Comparison of ENCODE assay signal across 25 cellular contexts in the genomic region with DNA sequence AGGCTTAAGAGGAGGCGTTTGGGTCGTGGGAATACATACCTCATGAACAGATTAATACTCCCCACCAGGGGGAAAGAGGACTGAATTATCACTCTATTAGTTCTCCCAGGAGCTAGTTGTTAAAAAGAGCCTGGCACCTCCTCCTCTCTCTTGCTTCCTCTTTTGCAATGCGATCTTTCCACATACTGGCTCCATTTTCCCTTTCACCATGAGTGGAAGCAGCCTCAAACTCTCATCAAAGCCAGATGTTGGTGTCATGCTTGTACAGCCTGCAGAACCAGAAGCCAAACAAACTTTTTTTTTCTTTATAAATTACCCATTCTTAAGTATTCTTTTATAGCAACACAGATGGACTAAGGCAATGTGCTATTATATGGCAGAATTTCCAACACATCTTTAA.
DNase-seq lines count a peak whose midpoint lies in the region; ATAC-seq, FAIRE-seq and TF ChIP-seq lines count a peak whose summit lies in the region.
"Had no signal": no experiment of that assay in that cellular context is flagged by ENCODE, and none has a peak within 500 bp of the region (broad histone marks: within the 10 kb centered on the region; RNA-seq: fewer than 3 reads in every experiment).

No MANE protein-coding gene starts in this region.

- no peak for TF ChIP-seq POLR2A in H1 (IDR thresholded peaks at IDR 0.05; ENCODE audit: control extremely low read depth in 1 of 2, low read depth in 2 of 2, low read length in 2 of 2)
- TF ChIP-seq POLR2A in Peyer's patch (IDR thresholded peaks at IDR 0.05): no peak

- no peak overlapping the region for H2AK5ac ChIP-seq in H1 (ENCODE audit: low read depth, low read length)

- POLR2A ChIA-PET in H1 (lab: Charles Lee; ENCODE audit: partially characterized antibody): no interaction called here

- no peak overlapping the region for H3K14ac ChIP-seq in H1 (ENCODE audit: insufficient read length)

- TF ChIP-seq RAD21 in H1 (IDR thresholded peaks at IDR 0.05 in 1 of 2, conservative IDR thresholded peaks at IDR 0.05 in 1 of 2; ENCODE audit: low read depth in 2 of 2, low read length in 2 of 2): no peak

- no peak for FAIRE-seq in H1 (lab: Jason Lieb, UNC)
- FAIRE-seq: astrocyte, G401.6, kidney had no signal

- no peaks in the 10 kb centered on the region for H3K36me3 ChIP-seq in GM23248 (ENCODE audit: low read depth)
- H3K36me3 ChIP-seq in H1 (ENCODE audit: control insufficient read depth in 2 of 4, insufficient read depth in 4 of 4, low read length in 3 of 4): no peaks in the 10 kb centered on the region
- H3K36me3 ChIP-seq in Peyer's patch: no peaks in the 10 kb centered on the region
- no peaks in the 10 kb centered on the region for H3K36me3 ChIP-seq in endodermal cell (ENCODE audit: control insufficient read depth, insufficient read depth, low read length)
- H3K36me3 ChIP-seq: lower lobe of right lung had no signal

- no peak for TF ChIP-seq EP300 in H1 (IDR thresholded peaks at IDR 0.05; ENCODE audit: borderline replicate concordance in 1 of 2, low read depth in 2 of 2, low read length in 2 of 2)

- H3K27me3 Mint-ChIP-seq in nephron progenitor cell (ENCODE audit: low read depth, poor library complexity) (no peaks in the 10 kb centered on the region), endodermal cell (ENCODE audit: insufficient read depth) (no peaks in the 10 kb centered on the region)
- H3K27me3 Mint-ChIP-seq: activated naive CD8-positive, alpha-beta T cell had no signal

- H2BK15ac ChIP-seq in H1 (ENCODE audit: low read length): no peak overlapping the region

- no peak overlapping the region for H4K8ac ChIP-seq in H1 (ENCODE audit: extremely low read depth, insufficient read depth, low read length)

- H4K20me1 ChIP-seq in GM23248 (ENCODE audit: insufficient read depth) (no peaks in the 10 kb centered on the region), H1 (replicated peaks in 1 of 2; ENCODE audit: control insufficient read depth in 1 of 2, insufficient read depth in 2 of 2, low read length in 2 of 2) (no peaks in the 10 kb centered on the region)

- H3K27ac ChIP-seq in GM23248: no peak overlapping the region
- no peak overlapping the region for H3K27ac ChIP-seq in H1 (ENCODE audit: low read depth, low read length)
- H3K27ac ChIP-seq in Peyer's patch: no peak overlapping the region
- H3K27ac ChIP-seq in endodermal cell (ENCODE audit: low read depth, low read length): no peak overlapping the region
- H3K27ac ChIP-seq: lower lobe of right lung, VCaP had no signal

- peak; percentile 70 for DNase-seq in GM23248
- peak; percentile 29 for DNase-seq in NOMO-1 treated with DMSO at 0.1 percent for 48 hours (lab: John Stamatoyannopoulos, UW; ENCODE audit: unreplicated experiment)
- DNase-seq in H1 (ENCODE audit: low read depth in 1 of 2, low spot score in 2 of 2): no peak
- DNase-seq in nephron progenitor cell: no peak
- no peak for DNase-seq in Peyer's patch
- DNase-seq in NCI-H1048 (lab: John Stamatoyannopoulos, UW): no peak
- DNase-seq in endodermal cell: no peak
- DNase-seq: activated CD4-positive, alpha-beta T cell treated with anti-CD3 and anti-CD28 coated beads, Interleukin-2, amount 10 ng/mL, durations not matched to agents 7 days and 5 days; central memory CD4-positive, alpha-beta T cell; kidney; lower lobe of right lung; NCI-H1436 treated with DMSO at 0.1 percent for 48 hours; NCI-H524 treated with DMSO at 0.1 percent for 48 hours; nucleus accumbens; stimulated activated CD4-positive, alpha-beta T cell treated with anti-CD3 and anti-CD28 coated beads, Interleukin-2, amount 100 ng/mL, for 48 hours; stimulated activated naive B cell treated with anti-CD40 and anti-IgM and Interleukin-4, amounts not matched to agents 10 μg/mL and 1 μg/mL and 100 μg/mL, for 72 hours; T-cell had no signal

- H3K4me2 ChIP-seq in GM23248 (ENCODE audit: unreplicated experiment) (no peak overlapping the region), H1 (ENCODE audit: insufficient read depth in 1 of 2, low read depth in 2 of 2, low read length in 2 of 2) (no peak overlapping the region)
- H3K4me2 ChIP-seq: smooth muscle cell had no signal

- no peak overlapping the region for H4K91ac ChIP-seq in H1 (replicated peaks; ENCODE audit: insufficient read length, low read length)

- H3K9ac ChIP-seq in GM23248: no peak overlapping the region
- H3K9ac ChIP-seq in H1 (replicated peaks in 1 of 4; ENCODE audit: extremely low read depth in 1 of 4, low read depth in 3 of 4, low read length in 3 of 4): no peak overlapping the region
- no peak overlapping the region for H3K9ac ChIP-seq in endodermal cell (ENCODE audit: extremely low read depth, low read length, poor library complexity, severe bottlenecking)

- H3F3A ChIP-seq in GM23248 (ENCODE audit: insufficient read depth): peaks cover 8% of the 10 kb centered on the region

- no peak overlapping the region for H3K4me3 ChIP-seq in GM23248
- H3K4me3 ChIP-seq in H1 (ENCODE audit: extremely low read depth in 1 of 4, insufficient read depth in 2 of 4, low read depth in 3 of 4, low read length in 4 of 4): no peak overlapping the region
- H3K4me3 ChIP-seq in Peyer's patch: no peak overlapping the region
- H3K4me3 ChIP-seq in endodermal cell (ENCODE audit: low read length): no peak overlapping the region
- H3K4me3 ChIP-seq: lower lobe of right lung, smooth muscle cell had no signal

- H3K9me3 ChIP-seq in GM23248 (ENCODE audit: low read depth) (no peaks in the 10 kb centered on the region), H1 (ENCODE audit: insufficient read depth in 2 of 2, low read depth in 1 of 2, low read length in 1 of 2) (no peaks in the 10 kb centered on the region), Peyer's patch (no peaks in the 10 kb centered on the region), endodermal cell (ENCODE audit: control insufficient read depth, low read length) (no peaks in the 10 kb centered on the region)
- H3K9me3 ChIP-seq: lower lobe of right lung had no signal

- H3K23me2 ChIP-seq in H1 (ENCODE audit: low read depth, low read length): no peaks in the 10 kb centered on the region

- no peak overlapping the region for H3K18ac ChIP-seq in H1 (ENCODE audit: extremely low read depth, low read length)

- H3K9me3 Mint-ChIP-seq in nephron progenitor cell (peaks cover 26% of the 10 kb centered on the region), endodermal cell (no peaks in the 10 kb centered on the region)

- H3K4me3 Mint-ChIP-seq in nephron progenitor cell (no peak overlapping the region), endodermal cell (no peak overlapping the region)
- H3K4me3 Mint-ChIP-seq: activated CD4-positive, alpha-beta T cell treated with anti-CD3 and anti-CD28 coated beads, Interleukin-2, amount 10 ng/mL, durations not matched to agents 7 days and 5 days; activated naive CD8-positive, alpha-beta T cell; activated T-helper 17 cell treated with anti-CD3 and anti-CD28 coated beads, Interleukin-2, amount 50 U/mL, for 72 hours; stimulated activated naive B cell treated with anti-CD40 and anti-IgM and Interleukin-4, amounts not matched to agents 10 μg/mL and 1 μg/mL and 100 μg/mL, for 72 hours; T-cell had no signal

- no peak overlapping the region for H3K4ac ChIP-seq in H1 (replicated peaks; ENCODE audit: insufficient read length, low read depth, low read length)

- H2BK20ac ChIP-seq in H1 (ENCODE audit: low read length): no peak overlapping the region

- H3K56ac ChIP-seq in H1 (replicated peaks; ENCODE audit: insufficient read length, low read depth, low read length): no peak overlapping the region

- H2AFZ ChIP-seq in GM23248 (no peak overlapping the region), H1 (ENCODE audit: low read length) (peak overlapping the region; percentile 66)

- no peak overlapping the region for H3K23ac ChIP-seq in H1 (ENCODE audit: insufficient read length)

- H3K79me1 ChIP-seq in H1 (ENCODE audit: low read depth, low read length): no peaks in the 10 kb centered on the region

- no peaks in the 10 kb centered on the region for H3K79me2 ChIP-seq in GM23248 (ENCODE audit: insufficient read depth)
- no peaks in the 10 kb centered on the region for H3K79me2 ChIP-seq in H1 (ENCODE audit: control insufficient read depth in 1 of 2, insufficient read depth in 2 of 2, low read length in 2 of 2)

- H2BK120ac ChIP-seq in H1 (replicated peaks; ENCODE audit: low read depth, low read length): no peak overlapping the region

- H3K27ac Mint-ChIP-seq in nephron progenitor cell (peak overlapping the region; percentile 6), endodermal cell (no peak overlapping the region)
- H3K27ac Mint-ChIP-seq: activated CD4-positive, alpha-beta T cell treated with anti-CD3 and anti-CD28 coated beads, Interleukin-2, amount 10 ng/mL, durations not matched to agents 7 days and 5 days; activated naive CD8-positive, alpha-beta T cell; activated T-helper 17 cell treated with anti-CD3 and anti-CD28 coated beads, Interleukin-2, amount 50 U/mL, for 72 hours; stimulated activated naive B cell treated with anti-CD40 and anti-IgM and Interleukin-4, amounts not matched to agents 10 μg/mL and 1 μg/mL and 100 μg/mL, for 72 hours; T-cell had no signal

- H3K4me1 Mint-ChIP-seq in nephron progenitor cell: peaks cover 20% of the 10 kb centered on the region
- no peaks in the 10 kb centered on the region for H3K4me1 Mint-ChIP-seq in endodermal cell
- H3K4me1 Mint-ChIP-seq: activated T-helper 17 cell treated with anti-CD3 and anti-CD28 coated beads, Interleukin-2, amount 50 U/mL, for 72 hours; stimulated activated naive B cell treated with anti-CD40 and anti-IgM and Interleukin-4, amounts not matched to agents 10 μg/mL and 1 μg/mL and 100 μg/mL, for 72 hours had no signal

- H4K5ac ChIP-seq in H1 (ENCODE audit: insufficient read length, low read depth, low read length): no peak overlapping the region

- no peak overlapping the region for H2BK12ac ChIP-seq in H1 (ENCODE audit: low read depth, low read length)

- WGBS in GM23248 (ENCODE audit: low coverage in 1 of 2, low lambda C conversion rate in 2 of 2, missing lambda C conversion rate in 2 of 2), 2 experiments: 33 to 34% methylated on average over 3 of the region's 3 CpGs
- WGBS in H1 (ENCODE audit: extremely low coverage in 1 of 2, insufficient coverage in 1 of 2, insufficient read length in 1 of 2, insufficient replicate concordance in 2 of 2, low coverage in 1 of 2, low lambda C conversion rate in 2 of 2, missing lambda C conversion rate in 1 of 2), 2 experiments: 95% methylated on average over 3 of the region's 3 CpGs; no CpG with 5 or more reads in 1 of the 2 experiments
- WGBS in endodermal cell (ENCODE audit: insufficient coverage in 1 of 2, insufficient read length in 1 of 2), 2 experiments: 95 to 100% methylated on average over 3 of the region's 3 CpGs

- H3K4me1 ChIP-seq in GM23248 (ENCODE audit: insufficient read depth): peaks cover 9% of the 10 kb centered on the region
- no peaks in the 10 kb centered on the region for H3K4me1 ChIP-seq in H1 (replicated peaks in 1 of 4; ENCODE audit: control insufficient read depth in 3 of 4, insufficient read depth in 4 of 4, low read length in 3 of 4)
- no peaks in the 10 kb centered on the region for H3K4me1 ChIP-seq in Peyer's patch
- H3K4me1 ChIP-seq in endodermal cell (ENCODE audit: control insufficient read depth, insufficient read depth, low read length): no peaks in the 10 kb centered on the region
- H3K4me1 ChIP-seq: lower lobe of right lung had no signal

- no peak overlapping the region for H2BK5ac ChIP-seq in H1 (ENCODE audit: low read depth, low read length)

- peaks cover 12% of the 10 kb centered on the region for H3K36me3 Mint-ChIP-seq in nephron progenitor cell (ENCODE audit: low read depth)
- H3K36me3 Mint-ChIP-seq in endodermal cell (ENCODE audit: low read depth): no peaks in the 10 kb centered on the region

- CTCF ChIA-PET in H1 (lab: Charles Lee; ENCODE audit: partially characterized antibody): interaction anchor here (1.2 kb wide), 1 partner anchor 171 kb away, joined by 3 read pairs; no protein-coding TSS in a partner anchor

- in situ Hi-C loops in GM23248 (cut with MboI): no loop called here

- TF ChIP-seq CTCF in H1 (IDR thresholded peaks at IDR 0.05; ENCODE audit: control extremely low read depth in 1 of 3, insufficient read depth in 1 of 3, low read depth in 1 of 3, low read length in 3 of 3) (no peak), nephron progenitor cell (IDR thresholded peaks at IDR 0.05) (no peak), Peyer's patch (IDR thresholded peaks at IDR 0.05) (no peak), endodermal cell (conservative IDR thresholded peaks at IDR 0.05) (no peak)

- no peak for ATAC-seq in HG02938 (IDR thresholded peaks at IDR 0.05; ENCODE audit: unreplicated experiment)
- ATAC-seq: activated T-helper 17 cell treated with anti-CD3 and anti-CD28 coated beads, Interleukin-2, amount 50 U/mL, for 72 hours; lower lobe of right lung; Right ventricle myocardium inferior; stimulated activated naive B cell treated with anti-CD40 and anti-IgM and Interleukin-4, amounts not matched to agents 10 μg/mL and 1 μg/mL and 100 μg/mL, for 72 hours; T-cell had no signal

- no peaks in the 10 kb centered on the region for H3K9me2 ChIP-seq in GM23248 (ENCODE audit: insufficient read depth)

- no peaks in the 10 kb centered on the region for H3K27me3 ChIP-seq in GM23248 (replicated peaks; ENCODE audit: insufficient read depth)
- H3K27me3 ChIP-seq in H1 (replicated peaks in 1 of 4; ENCODE audit: control insufficient read depth in 3 of 4, extremely low read depth in 1 of 4, insufficient read depth in 3 of 4, low read length in 3 of 4): no peaks in the 10 kb centered on the region
- H3K27me3 ChIP-seq in Peyer's patch: no peaks in the 10 kb centered on the region
- H3K27me3 ChIP-seq in endodermal cell (ENCODE audit: control insufficient read depth, insufficient read depth, low read length, poor library complexity, severe bottlenecking): no peaks in the 10 kb centered on the region

Comparison
In these comparisons a context has a peak if more than half of its experiments do, and no peak if none do; other contexts are left out.
1. DNase-seq: peak in GM23248 (single experiment) and NOMO-1 treated with DMSO at 0.1 percent for 48 hours (single experiment); none in H1 (0 of 2), nephron progenitor cell (single experiment), Peyer's patch (0 of 3), NCI-H1048 (single experiment) and endodermal cell (single experiment).